In genomic region chr7:29649010-29649716, GRCh38 we compare ENCODE assay signal across 23 cellular contexts.
DNase-seq lines count a peak whose midpoint lies in the region; ATAC-seq and TF ChIP-seq lines count a peak whose summit lies in the region.
"Had no signal": no experiment of that assay in that cellular context is flagged by ENCODE, and none has a peak within 500 bp of the region (broad histone marks: within the 10 kb centered on the region; RNA-seq: fewer than 3 reads in every experiment).

No MANE protein-coding gene starts in this region.

- H3K23ac ChIP-seq in mesendoderm (ENCODE audit: low read length), result no peak overlapping the region

- H3K18ac ChIP-seq in mesendoderm (ENCODE audit: low read length), result no peak overlapping the region

- no peak overlapping the region for H3K4ac ChIP-seq in mesendoderm (ENCODE audit: low read depth, low read length)

- H3K27ac ChIP-seq in right cardiac atrium (ENCODE audit: low read length) (no peak overlapping the region), left ventricle myocardium inferior (replicated peaks) (no peak overlapping the region), mesendoderm (ENCODE audit: low read depth, low read length) (no peak overlapping the region), upper lobe of right lung (no peak overlapping the region)
- H3K27ac ChIP-seq: A549; BLaER1 treated with 17β-estradiol and CSF1 and Interleukin-3, amounts not matched to agents 10 nM and 100 nM had no signal

- no peak overlapping the region for H2BK5ac ChIP-seq in mesendoderm (ENCODE audit: low read length)

- H3K79me2 ChIP-seq in mesendoderm (ENCODE audit: control insufficient read depth, insufficient read depth, low read length), result no peaks in the 10 kb centered on the region

- H3K4me1 ChIP-seq in right cardiac atrium (ENCODE audit: control insufficient read depth, insufficient read depth, low read length), result peaks cover 8% of the 10 kb centered on the region
- H3K4me1 ChIP-seq in left ventricle myocardium inferior, result peaks cover 45% of the 10 kb centered on the region
- no peaks in the 10 kb centered on the region for H3K4me1 ChIP-seq in mesendoderm (ENCODE audit: control insufficient read depth, low read depth, low read length)
- no peaks in the 10 kb centered on the region for H3K4me1 ChIP-seq in upper lobe of right lung
- H3K4me1 ChIP-seq: A549, BE2C had no signal

- TF ChIP-seq CTCF in left ventricle myocardium inferior (IDR thresholded peaks at IDR 0.05; ENCODE audit: borderline replicate concordance) (no peak), upper lobe of right lung (IDR thresholded peaks at IDR 0.05) (no peak)

- H3K56ac ChIP-seq in mesendoderm (ENCODE audit: low read length), result peak overlapping the region; percentile 34

- no peak overlapping the region for H2BK120ac ChIP-seq in mesendoderm (ENCODE audit: low read depth, low read length)

- H3K36me3 ChIP-seq in left ventricle myocardium inferior (no peaks in the 10 kb centered on the region), mesendoderm (ENCODE audit: control insufficient read depth, insufficient read depth, low read length) (no peaks in the 10 kb centered on the region), upper lobe of right lung (no peaks in the 10 kb centered on the region)
- H3K36me3 ChIP-seq: BE2C had no signal

- ATAC-seq in Right ventricle myocardium superior (ENCODE audit: poor library complexity) (peak; percentile 52), Right ventricle myocardium inferior (no peak), right cardiac atrium (peak; percentile 26 to 43), upper lobe of right lung (peak; percentile 31), GM19023 (IDR thresholded peaks at IDR 0.05; ENCODE audit: unreplicated experiment) (no peak)
- ATAC-seq: A549, GM12878 had no signal

- intact Hi-C loops in Right ventricle myocardium superior (cut with DNase I), result no loop called here
- intact Hi-C loops in Right ventricle myocardium inferior (cut with DNase I), result no loop called here
- intact Hi-C loops in right cardiac atrium (cut with DNase I), result loop anchor here in 1 of 4 donors (10.0 kb wide), 1 partner anchor 266 kb away; no protein-coding TSS in a partner anchor
- intact Hi-C loops in left ventricle myocardium inferior (cut with micrococcal nuclease), result no loop called here
- intact Hi-C loops in upper lobe of right lung (cut with DNase I), result no loop called here

- H4K5ac ChIP-seq in mesendoderm (ENCODE audit: low read length), result no peak overlapping the region

- H3K4me3 ChIP-seq in right cardiac atrium (ENCODE audit: low read length) (no peak overlapping the region), left ventricle myocardium inferior (no peak overlapping the region), mesendoderm (ENCODE audit: low read length) (no peak overlapping the region), upper lobe of right lung (no peak overlapping the region)
- H3K4me3 ChIP-seq: A549; BLaER1 treated with 17β-estradiol and CSF1 and Interleukin-3, amounts not matched to agents 10 nM and 100 nM; GM12878 had no signal

- no peak overlapping the region for H2AK5ac ChIP-seq in mesendoderm (ENCODE audit: low read length)

- H3K79me1 ChIP-seq in mesendoderm (ENCODE audit: low read length), result no peaks in the 10 kb centered on the region

- no peaks in the 10 kb centered on the region for H3K9me3 ChIP-seq in right cardiac atrium (ENCODE audit: control insufficient read depth, low read length)
- H3K9me3 ChIP-seq in left ventricle myocardium inferior (replicated peaks), result no peaks in the 10 kb centered on the region
- no peaks in the 10 kb centered on the region for H3K9me3 ChIP-seq in upper lobe of right lung
- H3K9me3 ChIP-seq: A549, BE2C had no signal

- WGBS in right cardiac atrium, result 97% methylated on average over 34 of the region's 34 CpGs
- WGBS in mesendoderm (ENCODE audit: extremely low coverage, insufficient coverage, low lambda C conversion rate), result no CpG with 5 or more reads among the region's 34 CpGs

- H2BK15ac ChIP-seq in mesendoderm (replicated peaks; ENCODE audit: low read depth), result no peak overlapping the region

- DNase-seq in Right ventricle myocardium superior (no peak), Right ventricle myocardium inferior (ENCODE audit: missing footprints) (no peak), right cardiac atrium (peak in 1 of 3 donors; percentile 49), left ventricle myocardium inferior (no peak), mesendoderm (no peak), upper lobe of right lung (no peak)
- no peak for DNase-seq in activated CD4-positive, CD25-positive, alpha-beta regulatory T cell treated with anti-CD3 and anti-CD28 coated beads, Interleukin-2, amount 50 U/mL, for 72 hours
- DNase-seq: 8988T; ACHN; AML-193; BE2C; CD4-positive, alpha-beta T cell; CD8-positive, alpha-beta memory T cell; DMS 273 treated with DMSO at 0.1 percent for 48 hours; DMS79; EL; GDM1; GOT3; HCEC 1CT had no signal

- no peak overlapping the region for H3K9ac ChIP-seq in mesendoderm (ENCODE audit: low read length)
- H3K9ac ChIP-seq: BLaER1 treated with 17β-estradiol and CSF1 and Interleukin-3, amounts not matched to agents 10 nM and 100 nM had no signal

- H4K8ac ChIP-seq in mesendoderm (ENCODE audit: low read depth, low read length), result no peak overlapping the region

- H3K27me3 ChIP-seq in right cardiac atrium (ENCODE audit: control insufficient read depth, insufficient read depth) (no peaks in the 10 kb centered on the region), left ventricle myocardium inferior (ENCODE audit: low read depth) (no peaks in the 10 kb centered on the region), mesendoderm (ENCODE audit: insufficient read depth, low read length, poor library complexity) (no peaks in the 10 kb centered on the region), upper lobe of right lung (no peaks in the 10 kb centered on the region)
- H3K27me3 ChIP-seq: BE2C; BLaER1 treated with 17β-estradiol and CSF1 and Interleukin-3, amounts not matched to agents 10 nM and 100 nM had no signal

- H3K4me2 ChIP-seq in mesendoderm (ENCODE audit: low read length), result no peak overlapping the region
- H3K4me2 ChIP-seq: A549; BLaER1 treated with 17β-estradiol and CSF1 and Interleukin-3, amounts not matched to agents 10 nM and 100 nM had no signal

Comparison
In these comparisons a context has a peak if more than half of its experiments do, and no peak if none do; other contexts are left out.
1. ATAC-seq: peak in Right ventricle myocardium superior (single experiment), right cardiac atrium (2 of 2) and upper lobe of right lung (single experiment); none in Right ventricle myocardium inferior (single experiment) and GM19023 (single experiment).